23 cellular contexts compared by ENCODE assay signal in genomic region chr6:132733288-132733687, GRCh38. TPM values are rescaled to one million over a fixed set of nuclear protein-coding genes. Genes with fewer than 3 reads are reported as not detected.
DNase-seq lines count a peak whose midpoint lies in the region; ATAC-seq and TF ChIP-seq lines count a peak whose summit lies in the region.
"Had no signal": no experiment of that assay in that cellular context is flagged by ENCODE, and none has a peak within 500 bp of the region (broad histone marks: within the 10 kb centered on the region; RNA-seq: fewer than 3 reads in every experiment).

No MANE protein-coding gene starts in this region.

- H3K36me3 ChIP-seq in GM23338 (ENCODE audit: insufficient read depth) (no peaks in the 10 kb centered on the region), hepatocyte (replicated peaks; ENCODE audit: insufficient read depth, low read depth) (no peaks in the 10 kb centered on the region)
- H3K36me3 ChIP-seq: MG63 had no signal

- H3K36me3 Mint-ChIP-seq in GM23338 (ENCODE audit: low read depth) = no peaks in the 10 kb centered on the region
- peaks cover 22% of the 10 kb centered on the region for H3K36me3 Mint-ChIP-seq in natural killer cell treated with Interleukin-12 subunit alpha and Interleukin-12 subunit beta and Interleukin-15 and Interleukin-18, amount 100 ng/mL, for 72 hours

- H3K27ac ChIP-seq in GM23338 (ENCODE audit: low read depth) (no peak overlapping the region), hepatocyte (peak overlapping the region; percentile 77)
- H3K27ac ChIP-seq: PC-9, RWPE1 had no signal

- H3K4me2 ChIP-seq in GM23338 = no peak overlapping the region
- H3K4me2 ChIP-seq in hepatocyte = no peak overlapping the region
- H3K4me2 ChIP-seq: PC-9 had no signal

- TF ChIP-seq CTCF in GM23338 (conservative IDR thresholded peaks at IDR 0.05; ENCODE audit: low read depth in 2 of 2) (no peak), hepatocyte (IDR thresholded peaks at IDR 0.05; ENCODE audit: poor library complexity) (no peak), GM13976 (IDR thresholded peaks at IDR 0.05; ENCODE audit: borderline replicate concordance, control extremely low read depth, extremely low read depth, insufficient read depth, missing control alignments) (no peak)

- H3K9me2 ChIP-seq in GM23338 (ENCODE audit: insufficient read depth) (no peaks in the 10 kb centered on the region), hepatocyte (replicated peaks; ENCODE audit: insufficient read depth) (no peaks in the 10 kb centered on the region)

- H3K27me3 ChIP-seq in GM23338 (ENCODE audit: insufficient read depth) (no peaks in the 10 kb centered on the region), hepatocyte (no peaks in the 10 kb centered on the region)
- H3K27me3 ChIP-seq: MG63 had no signal

- peak overlapping the region; percentile 53; the same call in 1 of the 2 replicates for H2AFZ ChIP-seq in GM23338
- H2AFZ ChIP-seq in hepatocyte = no peak overlapping the region
- H2AFZ ChIP-seq: PC-9 had no signal

- in situ Hi-C loops in GM13976 (cut with MboI; ENCODE audit: low sequenced_read_pairs, unreplicated experiment) = no loop called here

- DNase-seq in GM23338 (ENCODE audit: low spot score) = no peak
- peak; percentile 39 for DNase-seq in M059J (ENCODE audit: low read depth)
- no peak for DNase-seq in hepatocyte (ENCODE audit: low spot score)
- DNase-seq in natural killer cell treated with Interleukin-12 subunit alpha and Interleukin-12 subunit beta and Interleukin-15 and Interleukin-18, amount 100 ng/mL, for 72 hours (ENCODE audit: low spot score) = no peak
- no peak for DNase-seq in activated CD8-positive, alpha-beta memory T cell treated with anti-CD3 and anti-CD28 coated beads, Interleukin-2, amount 50 U/mL, for 48 hours
- no peak for DNase-seq in GM13976 (ENCODE audit: low spot score)
- DNase-seq: ACHN, C1 segment of cervical spinal cord, GDM1, GOT3, MG63, NCI-H1092, NCI-H2081, NCI-H2227 treated with DMSO at 0.1 percent for 48 hours, NCI-H524 treated with DMSO at 0.1 percent for 48 hours, PC-9, SIG-M5, T-helper 1 cell had no signal

- H3K79me2 ChIP-seq in GM23338 (replicated peaks; ENCODE audit: insufficient read depth) (no peaks in the 10 kb centered on the region), hepatocyte (no peaks in the 10 kb centered on the region)

- H3K9me3 ChIP-seq in hepatocyte (ENCODE audit: low read depth) = no peaks in the 10 kb centered on the region
- H3K9me3 ChIP-seq: MG63 had no signal

- H4K20me1 ChIP-seq in GM23338 (replicated peaks; ENCODE audit: insufficient read depth) (no peaks in the 10 kb centered on the region), hepatocyte (ENCODE audit: insufficient read depth, poor library complexity, severe bottlenecking) (no peaks in the 10 kb centered on the region)

- H3K4me1 ChIP-seq in GM23338 (ENCODE audit: insufficient read depth) (no peaks in the 10 kb centered on the region), hepatocyte (ENCODE audit: insufficient read depth) (peaks cover 13% of the 10 kb centered on the region)

- H3K9me3 Mint-ChIP-seq in GM23338 = no peaks in the 10 kb centered on the region
- peaks cover 3% of the 10 kb centered on the region for H3K9me3 Mint-ChIP-seq in natural killer cell treated with Interleukin-12 subunit alpha and Interleukin-12 subunit beta and Interleukin-15 and Interleukin-18, amount 100 ng/mL, for 72 hours

- H3K27me3 Mint-ChIP-seq in GM23338 (ENCODE audit: insufficient read depth, low read depth, poor library complexity) = peaks cover under 1% of the 10 kb centered on the region
- H3K27me3 Mint-ChIP-seq in natural killer cell treated with Interleukin-12 subunit alpha and Interleukin-12 subunit beta and Interleukin-15 and Interleukin-18, amount 100 ng/mL, for 72 hours = peaks cover 0 to 3% of the 10 kb centered on the region in 2 donors

- H3K27ac Mint-ChIP-seq in GM23338 = no peak overlapping the region
- peak overlapping the region; percentile 84 to 86 for H3K27ac Mint-ChIP-seq in natural killer cell treated with Interleukin-12 subunit alpha and Interleukin-12 subunit beta and Interleukin-15 and Interleukin-18, amount 100 ng/mL, for 72 hours

- ATAC-seq in GM23338 (no peak), HG02870 (IDR thresholded peaks at IDR 0.05; ENCODE audit: unreplicated experiment) (no peak)
- ATAC-seq in natural killer cell treated with Interleukin-12 subunit alpha and Interleukin-12 subunit beta and Interleukin-15 and Interleukin-18, amount 100 ng/mL, for 72 hours = peak in 1 of 2 donors; percentile 61
- ATAC-seq: HCT116, SK-N-SH treated with all-trans-retinoic acid at 6 μM for 48 hours had no signal

- WGBS in hepatocyte (ENCODE audit: low lambda C conversion rate, missing lambda C conversion rate) = 83% methylated on average over 2 of the region's 2 CpGs

- no peaks in the 10 kb centered on the region for H3K4me1 Mint-ChIP-seq in GM23338
- H3K4me1 Mint-ChIP-seq in natural killer cell treated with Interleukin-12 subunit alpha and Interleukin-12 subunit beta and Interleukin-15 and Interleukin-18, amount 100 ng/mL, for 72 hours (ENCODE audit: low read depth in 2 of 2) = peaks cover 40 to 60% of the 10 kb centered on the region in 2 donors

- no peak overlapping the region for H3K4me3 ChIP-seq in GM23338
- H3K4me3 ChIP-seq in hepatocyte = no peak overlapping the region
- H3K4me3 ChIP-seq: MG63, PC-9 had no signal

- H3F3A ChIP-seq in GM23338 (replicated peaks; ENCODE audit: low read depth) = no peaks in the 10 kb centered on the region

- H3K4me3 Mint-ChIP-seq in GM23338 = no peak overlapping the region
- H3K4me3 Mint-ChIP-seq in natural killer cell treated with Interleukin-12 subunit alpha and Interleukin-12 subunit beta and Interleukin-15 and Interleukin-18, amount 100 ng/mL, for 72 hours = peak overlapping the region; percentile 72

TF ChIP-seq in GM23338, 12 proteins besides CTCF, POLR2A, EP300 and RAD21 (continues in another document):
- TF ChIP-seq STAT1 (IDR thresholded peaks at IDR 0.05; ENCODE audit: unreplicated experiment) = no peak
- no peak for TF ChIP-seq ZNF114 (CRISPR knock-in tag; IDR thresholded peaks at IDR 0.05)
- no peak for TF ChIP-seq ZNF331 (CRISPR knock-in tag; IDR thresholded peaks at IDR 0.05; ENCODE audit: low read depth)
- TF ChIP-seq JUNB (IDR thresholded peaks at IDR 0.05; ENCODE audit: unreplicated experiment) = no peak
- no peak for TF ChIP-seq EZH2 (IDR thresholded peaks at IDR 0.05; ENCODE audit: low read depth, unreplicated experiment)
- TF ChIP-seq NANOG (IDR thresholded peaks at IDR 0.05; ENCODE audit: borderline replicate concordance) = no peak

RNA-seq across cellular contexts. Expression of gene VNN1, which starts 19.4 kb away (rescaled TPM):
- not detected in 2 replicates for total RNA-seq in GM23338 (2014; rRNA removed; shearing (Covaris generic))
- polyA plus RNA-seq in GM23338 (2016; fragmentation: Nextera tagmentation; extraction: Ambion mirVana) (not detected in 2 replicates), hepatocyte (0.46 and 0.93 TPM in 2 replicates)
- 0.20 TPM in 1 of 2 replicates, not detected in the other for total RNA-seq in M059J (2014; rRNA removed; shearing (Covaris generic))
- total RNA-seq in hepatocyte = 1.2 and 1.4 TPM in 2 replicates
- 1 to 10 TPM in 1 of 2 donors, under 1 TPM in 1; 0.83 to 1.6 TPM for total RNA-seq in natural killer cell treated with Interleukin-12 subunit alpha and Interleukin-12 subunit beta and Interleukin-15 and Interleukin-18, amount 100 ng/mL, for 72 hours

RNA-seq across cellular contexts. Expression of gene VNN2, which starts 24.4 kb away (rescaled TPM):
- not detected in 2 replicates for total RNA-seq in GM23338 (2014; rRNA removed; shearing (Covaris generic))
- polyA plus RNA-seq in GM23338 (2016; fragmentation: Nextera tagmentation; extraction: Ambion mirVana) (not detected in 2 replicates), hepatocyte (1.1 and 1.9 TPM in 2 replicates)
- 0.32 and 1.9 TPM in 2 replicates for total RNA-seq in M059J (2014; rRNA removed; shearing (Covaris generic))
- 4.0 and 6.8 TPM in 2 replicates for total RNA-seq in hepatocyte
- total RNA-seq in natural killer cell treated with Interleukin-12 subunit alpha and Interleukin-12 subunit beta and Interleukin-15 and Interleukin-18, amount 100 ng/mL, for 72 hours = 10 to 100 TPM; 28.9 to 30.8 TPM
- total RNA-seq: Daoy had no signal
